Comparison of ENCODE assay signal across 22 cellular contexts in genomic region chr18:36655894-36656293, GRCh38.
"Had no signal": no experiment of that assay in that cellular context is flagged by ENCODE, and none has a peak within 500 bp of the region (broad histone marks: within the 10 kb centered on the region; RNA-seq: fewer than 3 reads in every experiment).

No MANE protein-coding gene starts in this region.

- H3K27ac ChIP-seq: body of pancreas, left lung, sigmoid colon, stomach, suprapubic skin, uterus had no signal

- H3K27ac Mint-ChIP-seq: activated naive CD8-positive, alpha-beta T cell treated with anti-CD3 and anti-CD28 coated beads for 36 hours; dendritic cell treated with granulocyte-macrophage colony-stimulating factor and Interleukin-4, amounts not matched to agents 40 ng/mL and 50 ng/mL, for 4 days; natural killer cell; progenitor cell of endocrine pancreas; stimulated activated memory B cell treated with anti-CD40 and anti-IgM and Interleukin-4, amounts not matched to agents 10 μg/mL and 1 μg/mL and 100 μg/mL, for 72 hours had no signal

- H3K9me3 Mint-ChIP-seq: activated naive CD8-positive, alpha-beta T cell treated with anti-CD3 and anti-CD28 coated beads for 36 hours; dendritic cell treated with granulocyte-macrophage colony-stimulating factor and Interleukin-4, amounts not matched to agents 40 ng/mL and 50 ng/mL, for 4 days; natural killer cell; stimulated activated memory B cell treated with anti-CD40 and anti-IgM and Interleukin-4, amounts not matched to agents 10 μg/mL and 1 μg/mL and 100 μg/mL, for 72 hours had no signal

- H3K4me3 ChIP-seq: body of pancreas, left lung, sigmoid colon, smooth muscle cell, stomach, suprapubic skin, uterus had no signal

- H3K27me3 Mint-ChIP-seq: dendritic cell treated with granulocyte-macrophage colony-stimulating factor and Interleukin-4, amounts not matched to agents 40 ng/mL and 50 ng/mL, for 4 days had no signal

- DNase-seq: activated CD4-positive, alpha-beta T cell treated with anti-CD3 and anti-CD28 coated beads for 4 hours; activated CD4-positive, alpha-beta T cell treated with anti-CD3 and anti-CD28 coated beads, Interleukin-2, amount 50 U/mL, for 48 hours; activated CD4-positive, CD25-positive, alpha-beta regulatory T cell; activated naive CD4-positive, alpha-beta T cell treated with Interleukin-2 at 50 U/mL for 16 hours; activated naive CD8-positive, alpha-beta T cell treated with anti-CD3 and anti-CD28 coated beads for 36 hours; activated T-cell treated with anti-CD3 and anti-CD28 coated beads, Interleukin-2, amount 50 U/mL, for 48 hours; body of pancreas; effector CD4-positive, alpha-beta T cell; foreskin fibroblast; left lung; natural killer cell; retina; sigmoid colon; stimulated activated CD4-positive, alpha-beta T cell treated with anti-CD3 and anti-CD28 coated beads, Interleukin-15, amount 100 ng/mL, for 24 hours; stomach; trophoblast cell; uterus had no signal

- H3K36me3 Mint-ChIP-seq: activated naive CD8-positive, alpha-beta T cell treated with anti-CD3 and anti-CD28 coated beads for 36 hours; natural killer cell; stimulated activated memory B cell treated with anti-CD40 and anti-IgM and Interleukin-4, amounts not matched to agents 10 μg/mL and 1 μg/mL and 100 μg/mL, for 72 hours had no signal

- H3K4me2 ChIP-seq: smooth muscle cell had no signal

- H3K4me3 Mint-ChIP-seq: activated naive CD8-positive, alpha-beta T cell treated with anti-CD3 and anti-CD28 coated beads for 36 hours; dendritic cell treated with granulocyte-macrophage colony-stimulating factor and Interleukin-4, amounts not matched to agents 40 ng/mL and 50 ng/mL, for 4 days; natural killer cell; stimulated activated memory B cell treated with anti-CD40 and anti-IgM and Interleukin-4, amounts not matched to agents 10 μg/mL and 1 μg/mL and 100 μg/mL, for 72 hours had no signal

- H3K4me1 Mint-ChIP-seq: activated naive CD8-positive, alpha-beta T cell treated with anti-CD3 and anti-CD28 coated beads for 36 hours; natural killer cell; stimulated activated memory B cell treated with anti-CD40 and anti-IgM and Interleukin-4, amounts not matched to agents 10 μg/mL and 1 μg/mL and 100 μg/mL, for 72 hours had no signal

- H3K27me3 ChIP-seq: body of pancreas, left lung, sigmoid colon, stomach, suprapubic skin, uterus had no signal

- H3K9me3 ChIP-seq: body of pancreas, left lung, sigmoid colon, stomach, suprapubic skin, uterus had no signal

- H3K4me1 ChIP-seq: body of pancreas, left lung, sigmoid colon, stomach, suprapubic skin, uterus had no signal

- ATAC-seq: body of pancreas; left lung; natural killer cell; stimulated activated memory B cell treated with anti-CD40 and anti-IgM and Interleukin-4, amounts not matched to agents 10 μg/mL and 1 μg/mL and 100 μg/mL, for 72 hours had no signal

- H3K36me3 ChIP-seq: left lung, sigmoid colon, stomach, suprapubic skin, uterus had no signal
